9 cellular contexts compared by ENCODE assay signal in the genomic region with DNA sequence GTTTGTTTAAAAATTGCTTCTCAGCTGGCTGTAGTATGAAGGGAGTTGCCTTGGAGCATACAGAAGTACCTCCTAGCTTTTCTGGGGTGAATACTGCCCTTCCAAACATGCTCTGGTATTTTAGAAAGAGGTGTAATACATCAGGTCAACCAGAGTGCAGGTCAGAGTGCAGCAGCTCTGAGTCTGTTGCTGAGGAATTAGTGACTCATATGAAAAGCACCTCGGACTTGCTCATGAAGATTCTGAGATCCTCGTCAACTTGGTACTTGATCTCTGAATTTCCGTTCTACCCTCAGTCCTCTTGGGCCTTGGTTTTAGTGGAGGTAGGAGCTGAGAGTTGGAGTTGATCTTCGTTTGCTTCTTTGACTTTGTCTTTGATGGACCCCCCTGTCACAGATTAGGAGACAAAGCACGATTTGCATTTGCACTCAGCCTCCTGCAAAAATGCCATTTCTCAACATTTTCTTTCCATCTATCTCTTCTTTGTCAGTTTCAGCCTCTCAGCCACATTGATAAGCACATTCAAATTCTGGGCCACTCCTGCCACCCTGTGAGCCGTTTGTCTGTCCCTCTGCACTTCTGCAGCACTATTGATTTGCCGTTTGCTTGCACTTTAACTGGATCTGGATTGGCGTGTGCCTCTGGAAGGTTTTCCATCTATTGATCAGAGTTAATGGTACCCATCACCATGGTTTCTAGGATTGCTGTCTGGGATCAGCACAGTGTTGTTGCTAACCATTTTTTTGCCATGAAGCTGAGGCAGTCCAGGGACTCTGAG.
DNase-seq lines count a peak whose midpoint lies in the region; ATAC-seq and TF ChIP-seq lines count a peak whose summit lies in the region.
"Had no signal": no experiment of that assay in that cellular context is flagged by ENCODE, and none has a peak within 500 bp of the region (broad histone marks: within the 10 kb centered on the region; RNA-seq: fewer than 3 reads in every experiment).

No MANE protein-coding gene starts in this region.

- no peak for TF ChIP-seq POLR2A in spleen (IDR thresholded peaks at IDR 0.05)
- TF ChIP-seq POLR2A in vagina (IDR thresholded peaks at IDR 0.05) = no peak

- peaks cover 20% of the 10 kb centered on the region for H3K27me3 Mint-ChIP-seq in activated naive CD8-positive, alpha-beta T cell treated with anti-CD3 and anti-CD28 coated beads, Interleukin-2, amount 50 U/mL, for 24 hours

- H3K79me2 ChIP-seq in fibroblast of lung (ENCODE audit: control insufficient read depth, insufficient read depth, low read length) = no peaks in the 10 kb centered on the region

- peak overlapping the region; percentile 26 for H3K27ac ChIP-seq in fibroblast of lung (ENCODE audit: insufficient read depth, low read length)
- H3K27ac ChIP-seq in spleen = no peak overlapping the region
- H3K27ac ChIP-seq in vagina = no peak overlapping the region

- H2AFZ ChIP-seq in fibroblast of lung (ENCODE audit: low read length) = peak overlapping the region; percentile 29

- no peaks in the 10 kb centered on the region for H3K9me3 Mint-ChIP-seq in activated naive CD8-positive, alpha-beta T cell treated with anti-CD3 and anti-CD28 coated beads, Interleukin-2, amount 50 U/mL, for 24 hours
- H3K9me3 Mint-ChIP-seq: activated B cell treated with CpG ODN at 0.5 μM for 24 hours had no signal

- peak; percentile 89 for DNase-seq in EH (ENCODE audit: low read depth)
- DNase-seq in RPMI7951 (ENCODE audit: low read depth) = peak; percentile 70
- peak; percentile 77 to 94 for DNase-seq in fibroblast of lung (ENCODE audit: low read depth in 2 of 2)
- DNase-seq in omental fat pad (ENCODE audit: low spot score) = no peak
- no peak for DNase-seq in spleen
- no peak for DNase-seq in vagina (ENCODE audit: extremely low spot score in 2 of 2)
- DNase-seq in cerebellar nuclear complex (lab: John Stamatoyannopoulos, UW) = no peak
- no peak for DNase-seq in activated naive CD8-positive, alpha-beta T cell treated with anti-CD3 and anti-CD28 coated beads, Interleukin-2, amount 50 U/mL, for 24 hours
- DNase-seq: activated B cell treated with CpG ODN at 0.5 μM for 24 hours had no signal

- peaks cover 12% of the 10 kb centered on the region for H3K4me1 ChIP-seq in fibroblast of lung (ENCODE audit: control insufficient read depth, extremely low read depth, insufficient read depth, low read length)
- no peaks in the 10 kb centered on the region for H3K4me1 ChIP-seq in spleen
- H3K4me1 ChIP-seq in vagina = no peaks in the 10 kb centered on the region

- intact Hi-C loops in spleen (cut with DNase I; ENCODE audit: low total_unique reads) = no loop called here
- intact Hi-C loops in vagina (cut with DNase I) = no loop called here

- TF ChIP-seq CTCF in fibroblast of lung (conservative IDR thresholded peaks at IDR 0.05 in 1 of 2, IDR thresholded peaks at IDR 0.05 in 1 of 2; ENCODE audit: low read depth in 1 of 2, low read length in 2 of 2) (no peak), omental fat pad (IDR thresholded peaks at IDR 0.05) (no peak), spleen (IDR thresholded peaks at IDR 0.05 in 8 of 11, conservative IDR thresholded peaks at IDR 0.05 in 3 of 11) (no peak), vagina (IDR thresholded peaks at IDR 0.05) (no peak)

- H3K36me3 ChIP-seq in fibroblast of lung (ENCODE audit: control insufficient read depth, insufficient read depth, low read length) (no peaks in the 10 kb centered on the region), spleen (no peaks in the 10 kb centered on the region), vagina (no peaks in the 10 kb centered on the region)

- no peaks in the 10 kb centered on the region for H4K20me1 ChIP-seq in fibroblast of lung (ENCODE audit: control insufficient read depth, extremely low read depth, insufficient read depth, low read length)

- H3K4me3 ChIP-seq in fibroblast of lung (replicated peaks in 1 of 4; ENCODE audit: control extremely low read depth in 1 of 4, insufficient read depth in 1 of 4, low read depth in 3 of 4, low read length in 4 of 4) (no peak overlapping the region), spleen (no peak overlapping the region), vagina (no peak overlapping the region)

- H3K9ac ChIP-seq in fibroblast of lung (ENCODE audit: insufficient read depth, low read length) = no peak overlapping the region

- no peak overlapping the region for H3K27ac Mint-ChIP-seq in activated naive CD8-positive, alpha-beta T cell treated with anti-CD3 and anti-CD28 coated beads, Interleukin-2, amount 50 U/mL, for 24 hours
- H3K27ac Mint-ChIP-seq: activated B cell treated with CpG ODN at 0.5 μM for 24 hours had no signal

- WGBS in spleen, 5 donors = 63 to 73% (median 71%) methylated on average over 8 of the region's 8 CpGs

- H3K27me3 ChIP-seq in fibroblast of lung (ENCODE audit: control insufficient read depth, insufficient read depth, low read length) = no peaks in the 10 kb centered on the region
- H3K27me3 ChIP-seq in spleen (replicated peaks in 1 of 7) = peaks cover 0 to 13% (median 0%) of the 10 kb centered on the region in 7 donors
- no peaks in the 10 kb centered on the region for H3K27me3 ChIP-seq in vagina

- peak overlapping the region; percentile 61 for H3K4me2 ChIP-seq in fibroblast of lung (ENCODE audit: extremely low read depth, insufficient read depth, low read length)

- no peak overlapping the region for H3K4me3 Mint-ChIP-seq in activated naive CD8-positive, alpha-beta T cell treated with anti-CD3 and anti-CD28 coated beads, Interleukin-2, amount 50 U/mL, for 24 hours
- H3K4me3 Mint-ChIP-seq: activated B cell treated with CpG ODN at 0.5 μM for 24 hours had no signal

- H3K4me1 Mint-ChIP-seq in activated naive CD8-positive, alpha-beta T cell treated with anti-CD3 and anti-CD28 coated beads, Interleukin-2, amount 50 U/mL, for 24 hours = no peaks in the 10 kb centered on the region
- H3K4me1 Mint-ChIP-seq: activated B cell treated with CpG ODN at 0.5 μM for 24 hours had no signal

- no peaks in the 10 kb centered on the region for H3K36me3 Mint-ChIP-seq in activated naive CD8-positive, alpha-beta T cell treated with anti-CD3 and anti-CD28 coated beads, Interleukin-2, amount 50 U/mL, for 24 hours (ENCODE audit: low read depth)

- no peaks in the 10 kb centered on the region for H3K9me3 ChIP-seq in fibroblast of lung (ENCODE audit: control insufficient read depth, insufficient read depth, low read depth, low read length)
- H3K9me3 ChIP-seq in spleen = no peaks in the 10 kb centered on the region
- no peaks in the 10 kb centered on the region for H3K9me3 ChIP-seq in vagina

- peak; percentile 89 for ATAC-seq in omental fat pad (ENCODE audit: low FRiP score)
- no peak for ATAC-seq in activated naive CD8-positive, alpha-beta T cell treated with anti-CD3 and anti-CD28 coated beads, Interleukin-2, amount 50 U/mL, for 24 hours

Comparison
In these comparisons a context has a peak if more than half of its experiments do, and no peak if none do; other contexts are left out.
1. DNase-seq: peak in EH (single experiment), RPMI7951 (single experiment) and fibroblast of lung (2 of 2); none in omental fat pad (single experiment), spleen (single experiment), vagina (0 of 2), cerebellar nuclear complex (0 of 2) and activated naive CD8-positive, alpha-beta T cell treated with anti-CD3 and anti-CD28 coated beads, Interleukin-2, amount 50 U/mL, for 24 hours (single experiment).